8 cellular contexts compared by ENCODE assay signal in genomic region chr3:114057011-114057347, GRCh38. TPM values are rescaled to one million over a fixed set of nuclear protein-coding genes. Genes with fewer than 3 reads are reported as not detected.
DNase-seq lines count a peak whose midpoint lies in the region; ATAC-seq and TF ChIP-seq lines count a peak whose summit lies in the region.

No MANE protein-coding gene starts in this region.

- H3K4me1 Mint-ChIP-seq in activated naive CD4-positive, alpha-beta T cell treated with anti-CD3 and anti-CD28 coated beads, Interleukin-2, amount 10 ng/mL, durations not matched to agents 7 days and 5 days: peaks cover 35% of the 10 kb centered on the region

- no peak for TF ChIP-seq POLR2A in breast epithelium (IDR thresholded peaks at IDR 0.05)

- no peak for DNase-seq in activated naive CD4-positive, alpha-beta T cell treated with anti-CD3 and anti-CD28 coated beads, Interleukin-2, amount 10 ng/mL, durations not matched to agents 7 days and 5 days
- DNase-seq in activated naive CD4-positive, alpha-beta T cell treated with anti-CD3 and anti-CD28 coated beads, Interleukin-2, amount 50 U/mL, for 16 hours: no peak
- DNase-seq in breast epithelium (ENCODE audit: low spot score in 2 of 2) (no peak), NOMO-1 treated with dmso at 0.1 percent for 144 hours (lab: John Stamatoyannopoulos, UW; ENCODE audit: unreplicated experiment) (no peak), iPS-NIHi11 (ENCODE audit: low spot score) (no peak), cortex of kidney (lab: John Stamatoyannopoulos, UW) (no peak)

- H3K36me3 ChIP-seq in breast epithelium: no peaks in the 10 kb centered on the region
- H3K36me3 ChIP-seq in muscle layer of duodenum (ENCODE audit: control insufficient read depth in 1 of 2, insufficient read depth in 2 of 2, low read length in 2 of 2): no peaks in the 10 kb centered on the region

- ATAC-seq in HG03520 (IDR thresholded peaks at IDR 0.05; ENCODE audit: unreplicated experiment): peak; percentile 7

- no peaks in the 10 kb centered on the region for H3K9me3 Mint-ChIP-seq in activated naive CD4-positive, alpha-beta T cell treated with anti-CD3 and anti-CD28 coated beads, Interleukin-2, amount 10 ng/mL, durations not matched to agents 7 days and 5 days

- H3K27ac Mint-ChIP-seq in activated naive CD4-positive, alpha-beta T cell treated with anti-CD3 and anti-CD28 coated beads, Interleukin-2, amount 10 ng/mL, durations not matched to agents 7 days and 5 days: peak overlapping the region; percentile 89

- H3K27me3 ChIP-seq in breast epithelium (no peaks in the 10 kb centered on the region), muscle layer of duodenum (ENCODE audit: low read depth, low read length) (no peaks in the 10 kb centered on the region)

- H3K4me1 ChIP-seq in breast epithelium (no peaks in the 10 kb centered on the region), muscle layer of duodenum (ENCODE audit: control insufficient read depth in 1 of 2, insufficient read depth in 2 of 2, low read length in 2 of 2) (peaks cover 5 to 24% of the 10 kb centered on the region in 2 donors)

- peak overlapping the region; percentile 62 to 81 (median 74) for H3K4me3 ChIP-seq in breast epithelium
- peak overlapping the region; percentile 94 to 98 for H3K4me3 ChIP-seq in muscle layer of duodenum (ENCODE audit: low read depth in 1 of 2, low read length in 2 of 2)

- H3K36me3 Mint-ChIP-seq in activated naive CD4-positive, alpha-beta T cell treated with anti-CD3 and anti-CD28 coated beads, Interleukin-2, amount 10 ng/mL, durations not matched to agents 7 days and 5 days: peaks cover 15% of the 10 kb centered on the region

- H3K27ac ChIP-seq in breast epithelium (peak overlapping the region; percentile 87 to 88), muscle layer of duodenum (ENCODE audit: low read length) (peak overlapping the region; percentile 88)

- H3K4me3 Mint-ChIP-seq in activated naive CD4-positive, alpha-beta T cell treated with anti-CD3 and anti-CD28 coated beads, Interleukin-2, amount 10 ng/mL, durations not matched to agents 7 days and 5 days: peak overlapping the region; percentile 88

- intact Hi-C loops in breast epithelium (cut with DNase I; ENCODE audit: low total_unique reads): loop anchor here (5.0 kb wide), 1 partner anchor 1460 kb away; no protein-coding TSS in a partner anchor

- CTCF ChIA-PET in activated naive CD4-positive, alpha-beta T cell treated with anti-CD3 and anti-CD28 coated beads, Interleukin-2, amount 10 ng/mL, durations not matched to agents 7 days and 5 days (lab: Charles Lee): no interaction called here

- no peaks in the 10 kb centered on the region for H3K9me3 ChIP-seq in breast epithelium
- H3K9me3 ChIP-seq in muscle layer of duodenum (ENCODE audit: control insufficient read depth in 1 of 2, low read length in 2 of 2): no peaks in the 10 kb centered on the region

- peaks cover 4% of the 10 kb centered on the region for H3K27me3 Mint-ChIP-seq in activated naive CD4-positive, alpha-beta T cell treated with anti-CD3 and anti-CD28 coated beads, Interleukin-2, amount 10 ng/mL, durations not matched to agents 7 days and 5 days

- no peak for TF ChIP-seq CTCF in breast epithelium (IDR thresholded peaks at IDR 0.05)

RNA-seq across cellular contexts. Expression of gene QTRT2, which starts 0.4 kb away (rescaled TPM):
- total RNA-seq in breast epithelium: 10 to 100 TPM; 11.0 to 25.8 (median 15.1) TPM

RNA-seq across cellular contexts. Expression of gene CCDC191, which starts 0.7 kb away (rescaled TPM):
- total RNA-seq in breast epithelium: 10 to 100 TPM in 2 of 3 donors, 1 to 10 TPM in 1; 4.3 to 13.2 (median 10.8) TPM
